ENCODE assay signal across 8 cellular contexts in genomic region chrX:153927936-153928760, GRCh38. TPM values are rescaled to one million over a fixed set of nuclear protein-coding genes. Genes with fewer than 3 reads are reported as not detected.
DNase-seq lines count a peak whose midpoint lies in the region; ATAC-seq and TF ChIP-seq lines count a peak whose summit lies in the region.

No MANE protein-coding gene starts in this region.

- intact Hi-C loops in left ventricle myocardium inferior (cut with micrococcal nuclease), result no loop called here

- H3K4me3 Mint-ChIP-seq in T-helper 1 cell treated with Interleukin-12 subunit alpha and Interleukin-12 subunit beta and Interleukin-4 antibody, amounts not matched to agents 30 μg/mL and 1 μg/mL, for 36 hours, result peak overlapping the region; percentile 94
- H3K4me3 Mint-ChIP-seq in progenitor cell of endocrine pancreas (ENCODE audit: low read depth), result peak overlapping the region; percentile 78

- H3K27me3 ChIP-seq in left ventricle myocardium inferior (ENCODE audit: low read depth), result no peaks in the 10 kb centered on the region

- peaks cover 20% of the 10 kb centered on the region for H3K36me3 Mint-ChIP-seq in T-helper 1 cell treated with Interleukin-12 subunit alpha and Interleukin-12 subunit beta and Interleukin-4 antibody, amounts not matched to agents 30 μg/mL and 1 μg/mL, for 36 hours (ENCODE audit: low read depth)
- H3K36me3 Mint-ChIP-seq in progenitor cell of endocrine pancreas (ENCODE audit: insufficient read depth), result peaks cover 4% of the 10 kb centered on the region

- H3K4me1 ChIP-seq in left ventricle myocardium inferior, result peaks cover 58% of the 10 kb centered on the region

- peaks cover 31% of the 10 kb centered on the region for H3K36me3 ChIP-seq in left ventricle myocardium inferior

- H3K27ac Mint-ChIP-seq in T-helper 1 cell treated with Interleukin-12 subunit alpha and Interleukin-12 subunit beta and Interleukin-4 antibody, amounts not matched to agents 30 μg/mL and 1 μg/mL, for 36 hours, result peak overlapping the region; percentile 97
- peak overlapping the region; percentile 93 for H3K27ac Mint-ChIP-seq in progenitor cell of endocrine pancreas

- TF ChIP-seq CTCF in left ventricle myocardium inferior (IDR thresholded peaks at IDR 0.05; ENCODE audit: borderline replicate concordance) (peak; percentile 17), progenitor cell of endocrine pancreas (IDR thresholded peaks at IDR 0.05; ENCODE audit: unreplicated experiment) (no peak)

- H3K27me3 Mint-ChIP-seq in T-helper 1 cell treated with Interleukin-12 subunit alpha and Interleukin-12 subunit beta and Interleukin-4 antibody, amounts not matched to agents 30 μg/mL and 1 μg/mL, for 36 hours (ENCODE audit: low read depth), result no peaks in the 10 kb centered on the region
- H3K27me3 Mint-ChIP-seq in progenitor cell of endocrine pancreas, result no peaks in the 10 kb centered on the region

- peaks cover 15% of the 10 kb centered on the region for H3K4me1 Mint-ChIP-seq in T-helper 1 cell treated with Interleukin-12 subunit alpha and Interleukin-12 subunit beta and Interleukin-4 antibody, amounts not matched to agents 30 μg/mL and 1 μg/mL, for 36 hours (ENCODE audit: low read depth)
- peaks cover 6% of the 10 kb centered on the region for H3K4me1 Mint-ChIP-seq in progenitor cell of endocrine pancreas (ENCODE audit: low read depth)

- H3K27ac ChIP-seq in left ventricle myocardium inferior (replicated peaks), result peak overlapping the region; percentile 97

- ATAC-seq in GM18498 (IDR thresholded peaks at IDR 0.05; ENCODE audit: unreplicated experiment) (peak; percentile 75), HG02885 (IDR thresholded peaks at IDR 0.05; ENCODE audit: poor library complexity, unreplicated experiment) (peak; percentile 81)

- H3K4me3 ChIP-seq in left ventricle myocardium inferior, result peak overlapping the region; percentile 71

- DNase-seq in NCI-H1694 (lab: John Stamatoyannopoulos, UW) (peak; percentile 95), amygdala (lab: John Stamatoyannopoulos, UW) (peak; percentile 29 to 97 (median 90)), left ventricle myocardium inferior (peak; percentile 94), progenitor cell of endocrine pancreas (ENCODE audit: low spot score, unreplicated experiment) (peak; percentile 83), ureter (ENCODE audit: low spot score) (peak; percentile 96)

- H3K9me3 Mint-ChIP-seq in T-helper 1 cell treated with Interleukin-12 subunit alpha and Interleukin-12 subunit beta and Interleukin-4 antibody, amounts not matched to agents 30 μg/mL and 1 μg/mL, for 36 hours, result no peaks in the 10 kb centered on the region
- H3K9me3 Mint-ChIP-seq in progenitor cell of endocrine pancreas (ENCODE audit: low read depth), result peaks cover 6% of the 10 kb centered on the region

- no peaks in the 10 kb centered on the region for H3K9me3 ChIP-seq in left ventricle myocardium inferior (replicated peaks)

RNA-seq across cellular contexts. Expression of gene ARHGAP4, which starts 2.1 kb away (rescaled TPM):
- total RNA-seq in left ventricle myocardium inferior (10.0 TPM), progenitor cell of endocrine pancreas (16.4 and 16.7 TPM in 2 replicates), ureter (43.7 TPM)

RNA-seq across cellular contexts. Expression of gene NAA10, which starts 6.7 kb away (rescaled TPM):
- total RNA-seq in left ventricle myocardium inferior, result 67.1 TPM
- total RNA-seq in progenitor cell of endocrine pancreas, result 85.3 and 86.3 TPM in 2 replicates
- 83.7 TPM for total RNA-seq in ureter

RNA-seq across cellular contexts. Expression of gene RENBP, which starts 16.3 kb away (rescaled TPM):
- total RNA-seq in left ventricle myocardium inferior (7.5 TPM), progenitor cell of endocrine pancreas (2.5 and 3.3 TPM in 2 replicates), ureter (7.4 TPM)

RNA-seq across cellular contexts. Expression of gene AVPR2, which starts 23.7 kb away (rescaled TPM):
- total RNA-seq in left ventricle myocardium inferior (3.1 TPM), progenitor cell of endocrine pancreas (not detected in 2 replicates), ureter (2.3 TPM)

RNA-seq across cellular contexts. Expression of gene L1CAM, which starts 42.2 kb away (rescaled TPM):
- total RNA-seq in left ventricle myocardium inferior (4.0 TPM), progenitor cell of endocrine pancreas (1.4 and 2.4 TPM in 2 replicates), ureter (3.8 TPM)

Comparison
In these comparisons a context has a peak if more than half of its experiments do, and no peak if none do; other contexts are left out.
1. Peak in every context shown above with its lines: DNase-seq, ATAC-seq, H3K4me3 ChIP-seq and H3K27ac ChIP-seq.